ENCODE assay signal across 15 cellular contexts in genomic region chr3:37375184-37376120, GRCh38.
DNase-seq lines count a peak whose midpoint lies in the region; ATAC-seq and TF ChIP-seq lines count a peak whose summit lies in the region.
"Had no signal": no experiment of that assay in that cellular context is flagged by ENCODE, and none has a peak within 500 bp of the region (broad histone marks: within the 10 kb centered on the region; RNA-seq: fewer than 3 reads in every experiment).

No MANE protein-coding gene starts in this region.

- H3K36me3 ChIP-seq in spleen, result peaks cover 0 to 75% (median 28%) of the 10 kb centered on the region in 6 donors

- H3K4me1 Mint-ChIP-seq in activated naive CD8-positive, alpha-beta T cell treated with anti-CD3 and anti-CD28 coated beads, Interleukin-2, amount 50 U/mL, for 24 hours, result peaks cover 1% of the 10 kb centered on the region
- no peaks in the 10 kb centered on the region for H3K4me1 Mint-ChIP-seq in activated naive CD8-positive, alpha-beta T cell treated with anti-CD3 and anti-CD28 coated beads for 36 hours

- no peak overlapping the region for H3K4me3 Mint-ChIP-seq in activated naive CD8-positive, alpha-beta T cell treated with anti-CD3 and anti-CD28 coated beads, Interleukin-2, amount 50 U/mL, for 24 hours
- no peak overlapping the region for H3K4me3 Mint-ChIP-seq in activated naive CD8-positive, alpha-beta T cell treated with anti-CD3 and anti-CD28 coated beads for 36 hours
- H3K4me3 Mint-ChIP-seq: memory B cell had no signal

- peaks cover 11% of the 10 kb centered on the region for H3K9me3 Mint-ChIP-seq in activated naive CD8-positive, alpha-beta T cell treated with anti-CD3 and anti-CD28 coated beads, Interleukin-2, amount 50 U/mL, for 24 hours
- peaks cover 6% of the 10 kb centered on the region for H3K9me3 Mint-ChIP-seq in activated naive CD8-positive, alpha-beta T cell treated with anti-CD3 and anti-CD28 coated beads for 36 hours

- intact Hi-C loops in spleen (cut with DNase I; ENCODE audit: low total_unique reads), result no loop called here

- peaks cover 0 to 8% (median 0%) of the 10 kb centered on the region in 8 donors for H3K9me3 ChIP-seq in spleen
- H3K9me3 ChIP-seq: Peyer's patch had no signal

- H3K4me3 ChIP-seq in spleen, result no peak overlapping the region
- H3K4me3 ChIP-seq: Peyer's patch had no signal

- peak; percentile 40 for ATAC-seq in activated naive CD8-positive, alpha-beta T cell treated with anti-CD3 and anti-CD28 coated beads, Interleukin-2, amount 50 U/mL, for 24 hours
- ATAC-seq in HG02852 (IDR thresholded peaks at IDR 0.05; ENCODE audit: unreplicated experiment), result no peak

- TF ChIP-seq CTCF in spleen (IDR thresholded peaks at IDR 0.05 in 8 of 11, conservative IDR thresholded peaks at IDR 0.05 in 3 of 11), result no peak

- H3K36me3 Mint-ChIP-seq in activated naive CD8-positive, alpha-beta T cell treated with anti-CD3 and anti-CD28 coated beads, Interleukin-2, amount 50 U/mL, for 24 hours (ENCODE audit: low read depth), result peaks cover 53% of the 10 kb centered on the region
- H3K36me3 Mint-ChIP-seq in activated naive CD8-positive, alpha-beta T cell treated with anti-CD3 and anti-CD28 coated beads for 36 hours, result peaks cover 60% of the 10 kb centered on the region

- TF ChIP-seq POLR2A in spleen (IDR thresholded peaks at IDR 0.05), result no peak

- no peaks in the 10 kb centered on the region for H3K27me3 Mint-ChIP-seq in activated naive CD8-positive, alpha-beta T cell treated with anti-CD3 and anti-CD28 coated beads, Interleukin-2, amount 50 U/mL, for 24 hours
- H3K27me3 Mint-ChIP-seq in activated naive CD8-positive, alpha-beta T cell treated with anti-CD3 and anti-CD28 coated beads for 36 hours, result no peaks in the 10 kb centered on the region
- H3K27me3 Mint-ChIP-seq: memory B cell had no signal

- H3K4me1 ChIP-seq in spleen, result peaks cover 0 to 16% (median 4%) of the 10 kb centered on the region in 6 donors
- H3K4me1 ChIP-seq: Peyer's patch had no signal

- no peaks in the 10 kb centered on the region for H3K27me3 ChIP-seq in spleen (replicated peaks in 1 of 7)
- H3K27me3 ChIP-seq: Peyer's patch had no signal

- no peak for DNase-seq in activated naive CD8-positive, alpha-beta T cell treated with anti-CD3 and anti-CD28 coated beads, Interleukin-2, amount 50 U/mL, for 24 hours
- DNase-seq in activated naive CD8-positive, alpha-beta T cell treated with anti-CD3 and anti-CD28 coated beads for 36 hours, result no peak
- peak; percentile 56 for DNase-seq in SKM-1 treated with dmso at 0.1 percent for 144 hours (lab: John Stamatoyannopoulos, UW; ENCODE audit: unreplicated experiment)
- DNase-seq in iPS DF 19.7 (ENCODE audit: low read depth, low spot score), result peak; percentile 57
- no peak for DNase-seq in spleen
- DNase-seq in NCI-H1436 (lab: John Stamatoyannopoulos, UW), result no peak
- DNase-seq in dedifferentiated amniotic fluid mesenchymal stem cell (ENCODE audit: extremely low spot score), result no peak
- DNase-seq: activated naive CD4-positive, alpha-beta T cell; caudate nucleus; DMS79; Peyer's patch; posterior cingulate gyrus; stimulated activated CD4-positive, alpha-beta T cell treated with anti-CD3 and anti-CD28 coated beads, Interleukin-1b, Interleukin-23, amount 100 ng/mL, for 48 hours had no signal

- H3K27ac Mint-ChIP-seq in activated naive CD8-positive, alpha-beta T cell treated with anti-CD3 and anti-CD28 coated beads, Interleukin-2, amount 50 U/mL, for 24 hours, result no peak overlapping the region
- H3K27ac Mint-ChIP-seq in activated naive CD8-positive, alpha-beta T cell treated with anti-CD3 and anti-CD28 coated beads for 36 hours, result no peak overlapping the region
- H3K27ac Mint-ChIP-seq: memory B cell had no signal

- H3K27ac ChIP-seq in spleen, result peak overlapping the region in 5 of 8 donors; percentile 9 to 52 (median 22)
- H3K27ac ChIP-seq: Peyer's patch had no signal

Comparison
In these comparisons a context has a peak if more than half of its experiments do, and no peak if none do; other contexts are left out.
1. DNase-seq: peak in SKM-1 treated with dmso at 0.1 percent for 144 hours (single experiment) and iPS DF 19.7 (single experiment); none in activated naive CD8-positive, alpha-beta T cell treated with anti-CD3 and anti-CD28 coated beads, Interleukin-2, amount 50 U/mL, for 24 hours (single experiment), activated naive CD8-positive, alpha-beta T cell treated with anti-CD3 and anti-CD28 coated beads for 36 hours (single experiment), spleen (single experiment), NCI-H1436 (single experiment) and dedifferentiated amniotic fluid mesenchymal stem cell (single experiment).